Comparison of ENCODE assay signal across 1 cellular context in the genomic region with DNA sequence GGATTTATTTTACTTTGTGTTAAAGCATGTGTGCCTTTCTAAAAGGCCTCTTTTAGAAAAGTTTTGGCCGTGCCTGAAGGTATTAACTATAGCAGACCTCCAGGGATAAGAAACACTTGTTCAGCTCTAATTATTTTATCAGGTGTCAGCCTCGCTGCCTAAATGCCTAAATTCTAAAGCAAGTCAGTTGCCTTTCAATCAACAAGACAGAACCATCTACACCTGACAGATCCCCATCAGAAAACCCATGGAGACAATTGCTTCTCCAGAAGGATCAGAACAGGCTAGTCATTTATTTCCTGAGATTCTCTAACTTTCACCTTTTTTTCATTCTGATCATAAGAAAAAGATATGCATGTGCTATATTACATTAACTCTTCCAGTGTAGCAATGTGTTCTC.
TF ChIP-seq lines count a peak whose summit lies in the region.

No MANE protein-coding gene starts in this region.

TF ChIP-seq in neural cell, 6 proteins besides CTCF, POLR2A, EP300 and RAD21 (continued from another document):
- peak; percentile 81 for TF ChIP-seq REST (IDR thresholded peaks at IDR 0.05; ENCODE audit: borderline replicate concordance)
- no peak for TF ChIP-seq MXI1 (conservative IDR thresholded peaks at IDR 0.05; ENCODE audit: poor library complexity, severe bottlenecking)
